Comparison of ENCODE assay signal across 8 cellular contexts in genomic region chr14:23182372-23183014, GRCh38. TPM values are rescaled to one million over a fixed set of nuclear protein-coding genes. Genes with fewer than 3 reads are reported as not detected.
DNase-seq lines count a peak whose midpoint lies in the region; ATAC-seq and TF ChIP-seq lines count a peak whose summit lies in the region.

No MANE protein-coding gene starts in this region.

- no peak for TF ChIP-seq CTCF in 22Rv1 (IDR thresholded peaks at IDR 0.05)

- peaks cover 0 to 3% of the 10 kb centered on the region in 2 donors for H3K4me1 ChIP-seq in aorta (ENCODE audit: control insufficient read depth in 1 of 2, insufficient read depth in 2 of 2, low read length in 2 of 2)

- no peaks in the 10 kb centered on the region for H3K36me3 ChIP-seq in aorta (ENCODE audit: control insufficient read depth in 1 of 2, insufficient read depth in 2 of 2, low read length in 1 of 2)

- intact Hi-C loops in aorta (cut with DNase I): loop anchor here (1.0 to 5.0 kb wide), 3 partner anchors 28 to 61 kb away; no protein-coding TSS in a partner anchor

- H3K27me3 ChIP-seq in aorta (ENCODE audit: control insufficient read depth in 1 of 2, insufficient read depth in 2 of 2, low read length in 1 of 2): no peaks in the 10 kb centered on the region

- H3K9me3 ChIP-seq in aorta (ENCODE audit: control insufficient read depth, low read length): no peaks in the 10 kb centered on the region

- peak; percentile 25 for DNase-seq in M059J (ENCODE audit: low read depth)
- peak; percentile 19 for DNase-seq in activated T-cell treated with anti-CD3 and anti-CD28 coated beads for 4 hours
- peak; percentile 23 for DNase-seq in globus pallidus (ENCODE audit: low spot score)
- peak; percentile 65 for DNase-seq in occipital lobe (lab: John Stamatoyannopoulos, UW)
- DNase-seq in aorta: peak; percentile 66 to 80

- ATAC-seq in aorta (ENCODE audit: low FRiP score): peak; percentile 70
- ATAC-seq in HG02981 (IDR thresholded peaks at IDR 0.05; ENCODE audit: unreplicated experiment): no peak
- ATAC-seq in GM21360 (IDR thresholded peaks at IDR 0.05; ENCODE audit: unreplicated experiment): no peak

- peak overlapping the region; percentile 46 for H3K27ac ChIP-seq in 22Rv1
- H3K27ac ChIP-seq in aorta (ENCODE audit: low read depth in 1 of 2, low read length in 2 of 2): no peak overlapping the region

- WGBS in aorta, 2 donors: 0% methylated on average over 19 of the region's 19 CpGs

- H3K4me3 ChIP-seq in aorta (ENCODE audit: low read length in 2 of 2): peak overlapping the region; percentile 94 to 96

RNA-seq across cellular contexts. Expression of gene SLC7A8, which starts 1.0 kb away (rescaled TPM):
- total RNA-seq in M059J (2014; rRNA removed; shearing (Covaris generic)): 3.0 and 4.0 TPM in 2 replicates
- total RNA-seq in occipital lobe (3.4 TPM), aorta (10 to 100 TPM; 20.0 to 31.4 TPM)
- 10 to 100 TPM in 1 of 2 donors, 1 to 10 TPM in 1; 8.9 to 11.0 TPM for polyA plus RNA-seq in aorta

RNA-seq across cellular contexts. Expression of gene RNF212B, which starts 55.2 kb away (rescaled TPM):
- total RNA-seq in M059J (2014; rRNA removed; shearing (Covaris generic)): not detected in 2 replicates
- total RNA-seq in occipital lobe (not detected), aorta (not detected)
- not detected for polyA plus RNA-seq in aorta

Comparison
In these comparisons a context has a peak if more than half of its experiments do, and no peak if none do; other contexts are left out.
1. DNase-seq: peak in every context shown above with its lines; median percentile 73 in aorta; 65 in occipital lobe; 25 in M059J; 23 in globus pallidus; 19 in activated T-cell treated with anti-CD3 and anti-CD28 coated beads for 4 hours.